37 cellular contexts compared by ENCODE assay signal in genomic region chr1:111252786-111253185, GRCh38. TPM values are rescaled to one million over a fixed set of nuclear protein-coding genes. Genes with fewer than 3 reads are reported as not detected.
"Had no signal": no experiment of that assay in that cellular context is flagged by ENCODE, and none has a peak within 500 bp of the region (broad histone marks: within the 10 kb centered on the region; RNA-seq: fewer than 3 reads in every experiment).

No MANE protein-coding gene starts in this region.

- H3K4me3 Mint-ChIP-seq: central memory CD8-positive, alpha-beta T cell; dendritic cell treated with granulocyte-macrophage colony-stimulating factor and Interleukin-4, amounts not matched to agents 40 ng/mL and 50 ng/mL, for 4 days; endodermal cell; natural killer cell; stimulated activated effector memory CD8-positive, alpha-beta T cell treated with anti-CD3 and anti-CD28 coated beads, Interleukin-12 subunit alpha, Interleukin-12 subunit beta, amount 100 ng/mL, for 72 hours had no signal

- ATAC-seq: foreskin keratinocyte; gastroesophageal sphincter; heart right ventricle; left cardiac atrium; left lung; natural killer cell; right cardiac atrium; stimulated activated effector memory CD8-positive, alpha-beta T cell treated with anti-CD3 and anti-CD28 coated beads, Interleukin-12 subunit alpha, Interleukin-12 subunit beta, amount 100 ng/mL, for 72 hours had no signal

- H3K27ac ChIP-seq: colonic mucosa, epithelial cell of prostate, esophagus muscularis mucosa, foreskin keratinocyte, gastroesophageal sphincter, heart right ventricle, left lung, ovary, prostate gland, sigmoid colon, stomach, testis, tibial nerve, upper lobe of left lung had no signal

- H3K36me3 ChIP-seq: colonic mucosa, esophagus muscularis mucosa, gastroesophageal sphincter, heart right ventricle, left lung, ovary, prostate gland, sigmoid colon, stomach, tibial nerve, upper lobe of left lung had no signal

- H3K27me3 ChIP-seq: colonic mucosa, ovary, sigmoid colon, stomach, testis, tibial nerve, upper lobe of left lung had no signal

- H3K27ac Mint-ChIP-seq: dendritic cell treated with granulocyte-macrophage colony-stimulating factor and Interleukin-4, amounts not matched to agents 40 ng/mL and 50 ng/mL, for 4 days; endodermal cell; stimulated activated effector memory CD8-positive, alpha-beta T cell treated with anti-CD3 and anti-CD28 coated beads, Interleukin-12 subunit alpha, Interleukin-12 subunit beta, amount 100 ng/mL, for 72 hours had no signal

- H3K36me3 Mint-ChIP-seq: natural killer cell; stimulated activated effector memory CD8-positive, alpha-beta T cell treated with anti-CD3 and anti-CD28 coated beads, Interleukin-12 subunit alpha, Interleukin-12 subunit beta, amount 100 ng/mL, for 72 hours had no signal

- H3K9me3 ChIP-seq: colonic mucosa, esophagus muscularis mucosa, gastroesophageal sphincter, heart right ventricle, left lung, ovary, prostate gland, sigmoid colon, stomach, testis, tibial nerve, upper lobe of left lung had no signal

- DNase-seq: colonic mucosa; effector CD8-positive, alpha-beta T cell; endodermal cell; foreskin keratinocyte; glutamatergic neuron; heart right ventricle; left cardiac atrium; left lung; mesendoderm; midbrain; natural killer cell; occipital lobe; ovary; right cardiac atrium; sigmoid colon; stimulated activated CD4-positive, alpha-beta T cell treated with anti-CD3 and anti-CD28 coated beads, Interleukin-2, amount 100 ng/mL, for 24 hours; stimulated activated CD4-positive, alpha-beta T cell treated with anti-CD3 and anti-CD28 coated beads, Interleukin-4, amount 100 ng/mL, for 24 hours; stimulated activated naive CD4-positive, alpha-beta T cell treated with Interleukin-2 at 50 U/mL for 16 hours; stomach; testis; upper lobe of left lung had no signal

- H3K9me3 Mint-ChIP-seq: central memory CD8-positive, alpha-beta T cell; dendritic cell treated with granulocyte-macrophage colony-stimulating factor and Interleukin-4, amounts not matched to agents 40 ng/mL and 50 ng/mL, for 4 days; endodermal cell; natural killer cell; stimulated activated effector memory CD8-positive, alpha-beta T cell treated with anti-CD3 and anti-CD28 coated beads, Interleukin-12 subunit alpha, Interleukin-12 subunit beta, amount 100 ng/mL, for 72 hours had no signal

- H3K4me1 ChIP-seq: colonic mucosa, esophagus muscularis mucosa, foreskin keratinocyte, gastroesophageal sphincter, heart right ventricle, left lung, prostate gland, sigmoid colon, stomach, testis, tibial nerve had no signal

- H3K4me3 ChIP-seq: colonic mucosa, esophagus muscularis mucosa, gastroesophageal sphincter, heart right ventricle, left lung, ovary, prostate gland, sigmoid colon, stomach, testis, tibial nerve, upper lobe of left lung had no signal

- H3K4me1 Mint-ChIP-seq: endodermal cell had no signal

RNA-seq across cellular contexts. Expression of gene CHI3L2, which starts 25.3 kb away (rescaled TPM):
- total RNA-seq: chondrocyte, endodermal cell, lung microvascular endothelial cell had no signal
- polyA plus RNA-seq: neural cell had no signal

RNA-seq across cellular contexts. Expression of gene CHIA, which starts 37.9 kb away (rescaled TPM):
- total RNA-seq: chondrocyte, colonic mucosa, endodermal cell, esophagus muscularis mucosa, fibroblast of lung, foreskin keratinocyte, gastroesophageal sphincter, heart right ventricle, left cardiac atrium, lower leg skin, lung microvascular endothelial cell, myocyte, natural killer cell, occipital lobe, ovary, prostate gland, right cardiac atrium, sigmoid colon, skeletal muscle tissue, tibial nerve had no signal
- polyA plus RNA-seq: fibroblast of lung, foreskin keratinocyte, keratinocyte, neural cell, sigmoid colon had no signal

RNA-seq across cellular contexts. Expression of gene DENND2D, which starts 52.3 kb away (rescaled TPM):
- polyA plus RNA-seq: neural cell had no signal
